In genomic region chr19:1105217-1105872, GRCh38 we compare ENCODE assay signal across 8 cellular contexts. TPM values are rescaled to one million over a fixed set of nuclear protein-coding genes. Genes with fewer than 3 reads are reported as not detected.
DNase-seq lines count a peak whose midpoint lies in the region; ATAC-seq and TF ChIP-seq lines count a peak whose summit lies in the region.

No MANE protein-coding gene starts in this region.

- CTCF ChIA-PET in HEK293 (lab: Yijun Ruan, JAX) (interaction anchor here (0.6 to 3.2 kb wide), 3 partner anchors 8 to 135 kb away, joined by 3 to 13 read pairs (median 3); no protein-coding TSS in a partner anchor), WTC11 (lab: Charles Lee) (interaction anchor here (0.6 to 4.7 kb wide), 6 partner anchors 7 to 161 kb away, joined by 3 to 27 read pairs (median 8); partner anchors contain the start of gene ARHGAP45)

- ATAC-seq in WTC11 (no peak), gastroesophageal sphincter (no peak), GM19328 (IDR thresholded peaks at IDR 0.05; ENCODE audit: unreplicated experiment) (no peak), GM19395 (IDR thresholded peaks at IDR 0.05; ENCODE audit: unreplicated experiment) (no peak), GM18520 (IDR thresholded peaks at IDR 0.05; ENCODE audit: unreplicated experiment) (no peak)

- no peaks in the 10 kb centered on the region for H3K36me3 Mint-ChIP-seq in WTC11

- no peak overlapping the region for H3K27ac Mint-ChIP-seq in WTC11

- H3K9me3 ChIP-seq in HEK293 (ENCODE audit: control insufficient read depth, insufficient read depth, low read depth, low read length), result no peaks in the 10 kb centered on the region
- H3K9me3 ChIP-seq in gastroesophageal sphincter, result no peaks in the 10 kb centered on the region
- no peaks in the 10 kb centered on the region for H3K9me3 ChIP-seq in skeletal muscle tissue (ENCODE audit: control insufficient read depth in 3 of 3, low read length in 3 of 3)

- H3K27me3 ChIP-seq in gastroesophageal sphincter (no peaks in the 10 kb centered on the region), skeletal muscle tissue (ENCODE audit: control insufficient read depth in 3 of 3, insufficient read depth in 3 of 3, low read length in 3 of 3) (no peaks in the 10 kb centered on the region)

- peak overlapping the region; percentile 92; the same call in 1 of the 2 replicates for H3K27ac ChIP-seq in HEK293 (ENCODE audit: extremely low read depth, low read depth, low read length)
- peak overlapping the region; percentile 98 to 99 (median 98) for H3K27ac ChIP-seq in gastroesophageal sphincter
- peak overlapping the region; percentile 98 for H3K27ac ChIP-seq in skeletal muscle tissue (ENCODE audit: low read depth, low read length)

- no peak for DNase-seq in WTC11 (ENCODE audit: low spot score)
- no peak for DNase-seq in DMS79 (lab: John Stamatoyannopoulos, UW)

- peak overlapping the region; percentile 76 to 96 (median 83) for H3K9ac ChIP-seq in skeletal muscle tissue (ENCODE audit: low read depth in 1 of 3, low read length in 3 of 3)

- H3K4me3 ChIP-seq in HEK293 (ENCODE audit: low read depth, low read length), result peak overlapping the region; percentile 65
- H3K4me3 ChIP-seq in gastroesophageal sphincter, result peak overlapping the region; percentile 75 to 83
- H3K4me3 ChIP-seq in skeletal muscle tissue (ENCODE audit: low read length in 3 of 3), result peak overlapping the region; percentile 72 to 85 (median 81)

- POLR2A ChIA-PET in HEK293 (lab: Yijun Ruan, JAX), result interaction anchor here (0.6 to 2.3 kb wide), 6 partner anchors 11 to 127 kb away, joined by 3 to 11 read pairs (median 6); no protein-coding TSS in a partner anchor
- POLR2A ChIA-PET in WTC11 (lab: Charles Lee), result interaction anchor here (0.8 to 1.0 kb wide), 2 partner anchors 35 to 99 kb away, joined by 3 to 5 read pairs; no protein-coding TSS in a partner anchor

- TF ChIP-seq CTCF in HEK293 (tag by site-specific recombination; IDR thresholded peaks at IDR 0.05) (no peak), WTC11 (IDR thresholded peaks at IDR 0.05) (no peak), gastroesophageal sphincter (IDR thresholded peaks at IDR 0.05) (no peak)

- no peaks in the 10 kb centered on the region for H3K27me3 Mint-ChIP-seq in WTC11 (ENCODE audit: low read depth)

- WGBS in gastroesophageal sphincter (ENCODE audit: low coverage in 1 of 2), 2 donors, result 88% methylated on average over 12 of the region's 49 CpGs; no CpG with 5 or more reads in 1 of the 2 donors

- H3K4me1 Mint-ChIP-seq in WTC11, result peaks cover 15% of the 10 kb centered on the region

- peak overlapping the region; percentile 71 for H3K4me3 Mint-ChIP-seq in WTC11

- TF ChIP-seq EP300 in gastroesophageal sphincter (IDR thresholded peaks at IDR 0.05), result no peak

- no peak for TF ChIP-seq POLR2A in gastroesophageal sphincter (IDR thresholded peaks at IDR 0.05)

- H3K36me3 ChIP-seq in HEK293 (ENCODE audit: control insufficient read depth in 2 of 2, insufficient read depth in 1 of 2, low read length in 2 of 2) (peaks cover 0 to 44% of the 10 kb centered on the region in 2 experiments; a peak in 1 of 3 replicates), gastroesophageal sphincter (peaks cover 0 to 50% of the 10 kb centered on the region in 2 donors), skeletal muscle tissue (ENCODE audit: control insufficient read depth in 3 of 3, insufficient read depth in 3 of 3, low read length in 3 of 3) (peaks cover 6 to 19% (median 15%) of the 10 kb centered on the region in 3 donors)

- no peaks in the 10 kb centered on the region for H3K9me3 Mint-ChIP-seq in WTC11

- H3K4me1 ChIP-seq in HEK293 (ENCODE audit: control insufficient read depth, insufficient read depth, low read length) (no peaks in the 10 kb centered on the region; the same call in 1 of the 2 replicates), gastroesophageal sphincter (peaks cover 0 to 65% (median 38%) of the 10 kb centered on the region in 3 donors), skeletal muscle tissue (ENCODE audit: control insufficient read depth in 3 of 3, insufficient read depth in 3 of 3, low read length in 3 of 3) (peaks cover 31 to 50% (median 32%) of the 10 kb centered on the region in 3 donors)

TF ChIP-seq in HEK293, 187 proteins besides CTCF, POLR2A, EP300 and RAD21 (continues in another document):
- TF ChIP-seq ZNF48 (tag by site-specific recombination; IDR thresholded peaks at IDR 0.05) (no peak), ZNF670 (tag by site-specific recombination; IDR thresholded peaks at IDR 0.05; ENCODE audit: low read depth) (no peak), ZNF488 (tag by site-specific recombination; IDR thresholded peaks at IDR 0.05) (no peak), ZNF37A (tag by site-specific recombination; IDR thresholded peaks at IDR 0.05) (no peak), ZNF214 (tag by site-specific recombination; IDR thresholded peaks at IDR 0.05; ENCODE audit: borderline replicate concordance) (no peak), ZBTB17 (tag by site-specific recombination; IDR thresholded peaks at IDR 0.05) (0 out of 2 replicates have a peak, but pooled peaks have one; percentile 48), TCF7L2 (IDR thresholded peaks at IDR 0.05; ENCODE audit: borderline replicate concordance, low read depth, low read length) (no peak), ZNF677 (tag by site-specific recombination; IDR thresholded peaks at IDR 0.05) (no peak), ZNF704 (tag by site-specific recombination; IDR thresholded peaks at IDR 0.05) (no peak), OVOL3 (tag by site-specific recombination; IDR thresholded peaks at IDR 0.05) (no peak), ZBTB21 (tag by site-specific recombination; IDR thresholded peaks at IDR 0.05) (no peak), ZNF560 (tag by site-specific recombination; IDR thresholded peaks at IDR 0.05; ENCODE audit: borderline replicate concordance) (no peak), ZBTB7A (tag by site-specific recombination; IDR thresholded peaks at IDR 0.05; ENCODE audit: low read depth) (no peak), ZNF558 (tag by site-specific recombination; IDR thresholded peaks at IDR 0.05) (no peak)

TF ChIP-seq in WTC11, 78 proteins besides CTCF, POLR2A, EP300 and RAD21:
- TF ChIP-seq MYBL2 (CRISPR knock-in tag; IDR thresholded peaks at IDR 0.05) (no peak), ZBTB21 (CRISPR knock-in tag; IDR thresholded peaks at IDR 0.05; ENCODE audit: borderline replicate concordance) (no peak), JAZF1 (CRISPR knock-in tag; IDR thresholded peaks at IDR 0.05) (no peak), ZNF121 (CRISPR knock-in tag; IDR thresholded peaks at IDR 0.05) (no peak)
- TF ChIP-seq, protein P1, sequence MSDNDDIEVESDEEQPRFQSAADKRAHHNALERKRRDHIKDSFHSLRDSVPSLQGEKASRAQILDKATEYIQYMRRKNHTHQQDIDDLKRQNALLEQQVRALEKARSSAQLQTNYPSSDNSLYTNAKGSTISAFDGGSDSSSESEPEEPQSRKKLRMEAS (CRISPR knock-in tag; IDR thresholded peaks at IDR 0.05), result peak; percentile 42; the same call in 1 of the 2 replicates

RNA-seq across cellular contexts. Expression of gene GPX4, which starts 1.6 kb away (rescaled TPM):
- total RNA-seq in WTC11 (2021), result 363 to 377 TPM (median 368 TPM) in 3 replicates
- total RNA-seq in gastroesophageal sphincter, result 100 to 1,000 TPM; 311 to 452 (median 349) TPM
- 139 TPM for total RNA-seq in skeletal muscle tissue

RNA-seq across cellular contexts. Expression of gene POLR2E, which starts 10.2 kb away (rescaled TPM):
- 275 to 291 TPM (median 287 TPM) in 3 replicates for total RNA-seq in WTC11 (2021)
- 100 to 1,000 TPM; 117 to 228 (median 150) TPM for total RNA-seq in gastroesophageal sphincter
- total RNA-seq in skeletal muscle tissue, result 39.1 TPM

RNA-seq across cellular contexts. Expression of gene ARHGAP45, which starts 38.4 kb away (rescaled TPM):
- total RNA-seq in WTC11 (2021) (40.9 to 46.4 TPM (median 44.1 TPM) in 3 replicates), gastroesophageal sphincter (10 to 100 TPM in 3 of 4 donors, 1 to 10 TPM in 1; 9.5 to 29.8 (median 14.6) TPM), skeletal muscle tissue (8.9 TPM)
